ENCODE assay signal across 8 cellular contexts in the genomic region with DNA sequence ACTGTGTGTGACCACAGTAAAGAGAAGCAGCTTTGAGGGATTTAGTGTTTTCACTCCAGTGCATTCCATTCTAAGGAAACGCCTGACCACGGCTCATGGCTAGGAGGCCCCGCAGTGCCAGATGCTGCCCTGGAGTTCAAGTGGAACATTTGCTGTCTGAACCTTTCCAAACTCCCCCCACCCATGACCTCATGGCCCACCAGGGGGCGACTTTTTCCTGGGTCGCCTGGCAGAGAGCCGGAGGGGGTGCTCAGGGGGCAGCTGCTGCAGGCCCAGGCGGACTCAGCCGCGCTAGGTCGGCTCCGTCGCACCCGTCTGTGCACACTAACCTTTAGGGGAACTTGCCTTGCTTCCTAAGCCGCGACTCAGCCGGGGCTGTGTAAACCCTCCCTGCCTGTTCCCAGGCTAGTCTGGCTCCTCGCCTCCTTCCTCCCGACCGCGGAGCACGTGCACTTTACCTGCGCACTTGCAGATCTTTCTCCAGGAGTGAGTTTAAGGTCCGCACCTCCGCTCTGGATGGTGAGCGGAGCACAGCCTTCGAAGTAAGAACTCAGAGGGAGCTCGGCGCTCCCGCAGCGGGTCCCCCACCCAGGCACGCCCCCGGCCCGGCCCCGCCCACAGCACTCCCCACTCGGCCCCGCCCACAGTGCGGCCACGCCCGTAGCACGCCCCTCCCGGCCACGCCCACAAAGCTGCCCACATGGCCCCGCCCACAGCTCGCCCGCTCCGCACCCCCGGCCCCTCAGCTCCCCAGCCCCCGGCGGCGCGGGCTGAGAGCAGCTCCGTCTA. TPM values are rescaled to one million over a fixed set of nuclear protein-coding genes. Genes with fewer than 3 reads are reported as not detected.
A peak's percentile ranks its signal among the peaks of the same experiment; 100 is the strongest.
DNase-seq lines count a peak whose midpoint lies in the region; ATAC-seq lines count a peak whose summit lies in the region.

A gene (minus strand): TSS at position 550 of the 789 bp plus-strand sequence. CDS start 17,441 bp downstream, outside the sequence.

- H3K27me3 ChIP-seq in HUES64 (ENCODE audit: insufficient read depth, low read length): peaks cover 95% of the 10 kb centered on the region

- peak; percentile 53 for DNase-seq in AG08395 (ENCODE audit: low spot score)
- peak; percentile 45 for DNase-seq in T follicular helper cell (ENCODE audit: low read depth)
- peak; percentile 89 for DNase-seq in astrocyte of the hippocampus (ENCODE audit: low read depth, low spot score)
- peak; percentile 85 for DNase-seq in iPS-NIHi7 (ENCODE audit: extremely low spot score)
- DNase-seq in stimulated activated CD4-positive, alpha-beta T cell treated with anti-CD3 and anti-CD28 coated beads, Interleukin-4, amount 100 ng/mL, for 24 hours: peak; percentile 52
- no peak for DNase-seq in RPMI8226

- no peak for ATAC-seq in HG03280 (IDR thresholded peaks at IDR 0.05; ENCODE audit: unreplicated experiment)

- no peak within 1 kb of the TSS for H3K27ac ChIP-seq in HUES64 (ENCODE audit: low read depth, low read length)

- H3K4me1 ChIP-seq in HUES64 (ENCODE audit: insufficient read depth, low read length): no peaks in the 10 kb centered on the region

- no peaks in the 10 kb centered on the region for H3K9me3 ChIP-seq in HUES64 (ENCODE audit: insufficient read depth, low read depth, low read length)

- no peak within 1 kb of the TSS for H3K9ac ChIP-seq in HUES64 (ENCODE audit: low read depth, low read length)

- 2% methylated on average over 52 of the region's 52 CpGs for WGBS in HUES64

- H3K4me3 ChIP-seq in HUES64 (ENCODE audit: low read length): peak within 1 kb of the TSS; percentile 47

- no peaks in the 10 kb centered on the region for H3K36me3 ChIP-seq in HUES64 (ENCODE audit: insufficient read depth, low read length)

RNA-seq across cellular contexts. Expression of the gene that starts here (rescaled TPM):
- 0.25 TPM for polyA plus RNA-seq in HUES64 (2013, experiment 1 of 2)
- 0.25 TPM for polyA plus RNA-seq in HUES64 (2013, experiment 2 of 2)
